Comparison of ENCODE assay signal across 18 cellular contexts in the genomic region with DNA sequence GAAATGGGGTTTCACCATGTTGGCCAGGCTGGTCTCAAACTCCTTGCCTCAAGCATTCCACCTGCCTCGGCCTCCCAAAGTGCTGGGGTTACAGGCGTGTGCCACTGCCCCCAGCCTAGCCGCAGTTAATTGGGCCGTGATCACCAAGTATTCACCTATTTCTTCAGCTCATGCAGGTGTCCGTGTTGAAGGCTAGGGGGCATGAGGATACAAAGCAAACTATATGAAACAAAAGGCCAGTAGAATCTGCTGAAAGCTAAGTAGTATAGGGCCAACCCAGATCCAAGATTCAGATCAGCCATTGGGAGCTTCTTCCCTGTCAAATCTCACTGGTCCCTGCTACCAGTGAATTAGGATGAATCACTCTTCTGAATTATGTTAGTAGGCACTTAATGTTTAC.
"Had no signal": no experiment of that assay in that cellular context is flagged by ENCODE, and none has a peak within 500 bp of the region (broad histone marks: within the 10 kb centered on the region; RNA-seq: fewer than 3 reads in every experiment).

No MANE protein-coding gene starts in this region.

- H3K9me3 ChIP-seq: esophagus squamous epithelium, mucosa of descending colon, neutrophil, tibial artery, upper lobe of left lung, vagina had no signal

- H3K27me3 ChIP-seq: esophagus squamous epithelium, neutrophil, spleen, tibial artery, upper lobe of left lung, vagina had no signal

- H3K27ac Mint-ChIP-seq: stimulated activated memory B cell treated with anti-CD40 and anti-IgM and Interleukin-4, amounts not matched to agents 10 μg/mL and 1 μg/mL and 100 μg/mL, for 72 hours; stimulated activated naive CD8-positive, alpha-beta T cell treated with anti-CD3 and anti-CD28 coated beads, Interleukin-15, Interleukin-2, amounts not matched to agents 100 ng/mL and 50 ng/mL, for 24 hours had no signal

- ATAC-seq: mucosa of descending colon; naive thymus-derived CD8-positive, alpha-beta T cell; sciatic nerve; stimulated activated memory B cell treated with anti-CD40 and anti-IgM and Interleukin-4, amounts not matched to agents 10 μg/mL and 1 μg/mL and 100 μg/mL, for 72 hours had no signal

- H3K4me3 Mint-ChIP-seq: naive thymus-derived CD8-positive, alpha-beta T cell; stimulated activated memory B cell treated with anti-CD40 and anti-IgM and Interleukin-4, amounts not matched to agents 10 μg/mL and 1 μg/mL and 100 μg/mL, for 72 hours; stimulated activated naive CD8-positive, alpha-beta T cell treated with anti-CD3 and anti-CD28 coated beads, Interleukin-15, Interleukin-2, amounts not matched to agents 100 ng/mL and 50 ng/mL, for 24 hours had no signal

- H3K27ac ChIP-seq: esophagus squamous epithelium, neutrophil, spleen, tibial artery, upper lobe of left lung, vagina had no signal

- DNase-seq: effector memory CD4-positive, alpha-beta T cell; esophagus squamous epithelium; foreskin fibroblast; kidney glomerular epithelial cell; mucosa of descending colon; naive thymus-derived CD8-positive, alpha-beta T cell; posterior cingulate gyrus; spleen; stimulated activated CD4-positive, alpha-beta T cell treated with anti-CD3 and anti-CD28 coated beads, Interleukin-15, amount 100 ng/mL, for 24 hours; stimulated activated CD4-positive, alpha-beta T cell treated with anti-CD3 and anti-CD28 coated beads, Interleukin-1b, Interleukin-23, amount 100 ng/mL, for 48 hours; stimulated activated CD4-positive, alpha-beta T cell treated with anti-CD3 and anti-CD28 coated beads, Interleukin-4, amount 100 ng/mL, for 24 hours; tibial artery; upper lobe of left lung had no signal

- H3K4me1 ChIP-seq: esophagus squamous epithelium, vagina had no signal

- H3K4me3 ChIP-seq: esophagus squamous epithelium, mucosa of descending colon, spleen, tibial artery, upper lobe of left lung, vagina had no signal

- H3K27me3 Mint-ChIP-seq: naive thymus-derived CD8-positive, alpha-beta T cell; stimulated activated memory B cell treated with anti-CD40 and anti-IgM and Interleukin-4, amounts not matched to agents 10 μg/mL and 1 μg/mL and 100 μg/mL, for 72 hours; stimulated activated naive CD8-positive, alpha-beta T cell treated with anti-CD3 and anti-CD28 coated beads, Interleukin-15, Interleukin-2, amounts not matched to agents 100 ng/mL and 50 ng/mL, for 24 hours had no signal

- H3K36me3 ChIP-seq: vagina had no signal

- H3K9me3 Mint-ChIP-seq: stimulated activated memory B cell treated with anti-CD40 and anti-IgM and Interleukin-4, amounts not matched to agents 10 μg/mL and 1 μg/mL and 100 μg/mL, for 72 hours had no signal
